In genomic region chr1:121184290-121185127, GRCh38 we compare ENCODE assay signal across 8 cellular contexts. TPM values are rescaled to one million over a fixed set of nuclear protein-coding genes. Genes with fewer than 3 reads are reported as not detected.
A peak's percentile ranks its signal among the peaks of the same experiment; 100 is the strongest.
DNase-seq lines count a peak whose midpoint lies in the region; ATAC-seq and TF ChIP-seq lines count a peak whose summit lies in the region.
"Not testable (repeated sequence)": the region's sequence is repeated elsewhere in the genome, so short reads cannot be mapped to it uniquely, and the experiment has no call there.

TSS of gene FAM72B (minus strand) at chr1:121184340. CDS start at chr1:121183489, 851 bp downstream.
TSS of gene SRGAP2C (plus strand) at chr1:121184975. CDS start at chr1:121187447, 2,472 bp downstream.

- H3K27ac ChIP-seq in SK-N-MC (peak within 1 kb of the TSS; percentile 46; the same call in 1 of the 2 replicates), gastroesophageal sphincter (peak within 1 kb of the TSS; percentile 19 to 90 (median 84))

- not testable (repeated sequence) for TF ChIP-seq CTCF in gastroesophageal sphincter (IDR thresholded peaks at IDR 0.05)

- H3K4me3 ChIP-seq in SK-N-MC (peak within 1 kb of the TSS; percentile 72), gastroesophageal sphincter (peak within 1 kb of the TSS; percentile 33 to 53)

- ATAC-seq in HG02588 (IDR thresholded peaks at IDR 0.05; ENCODE audit: unreplicated experiment) (peak; percentile 83), gastroesophageal sphincter (peak; percentile 91)

- H3K36me3 ChIP-seq in SK-N-MC (ENCODE audit: insufficient read depth, low read length); gastroesophageal sphincter: not testable (repeated sequence)

- WGBS in gastroesophageal sphincter (ENCODE audit: low coverage in 1 of 2), 2 donors: 0% methylated on average over 9 of the region's 54 CpGs; no CpG with 5 or more reads in 1 of the 2 donors

- not testable (repeated sequence) for H3K27me3 ChIP-seq in gastroesophageal sphincter

- peak; percentile 67 to 72 for TF ChIP-seq POLR2A in gastroesophageal sphincter (IDR thresholded peaks at IDR 0.05)

- H3K4me1 ChIP-seq in gastroesophageal sphincter: not testable (repeated sequence)

- H3K9ac ChIP-seq in SK-N-MC (ENCODE audit: insufficient read length): not testable (repeated sequence)

- not testable (repeated sequence) for TF ChIP-seq EP300 in gastroesophageal sphincter (IDR thresholded peaks at IDR 0.05)

- H3K9me3 ChIP-seq in SK-N-MC (ENCODE audit: low read depth, low read length); gastroesophageal sphincter: not testable (repeated sequence)

- peak; percentile 97 for DNase-seq in GF-D8 (lab: John Stamatoyannopoulos, UW)
- DNase-seq in NCI-H1092 (lab: John Stamatoyannopoulos, UW): peak; percentile 99
- DNase-seq in SK-N-MC (ENCODE audit: low read depth, low spot score): peak; percentile 94
- DNase-seq in activated naive CD4-positive, alpha-beta T cell (lab: John Stamatoyannopoulos, UW): peak; percentile 70 to 86 (median 81)
- DNase-seq in nucleus accumbens (lab: John Stamatoyannopoulos, UW): peak; percentile 30 to 100 (median 98)
- DNase-seq in superior temporal gyrus (ENCODE audit: extremely low spot score): peak; percentile 99

RNA-seq across cellular contexts. Expression of gene FAM72B, which starts in this region (rescaled TPM):
- 1 to 10 TPM in 1 of 4 donors, not detected in 3; 1.1 TPM for total RNA-seq in gastroesophageal sphincter

RNA-seq across cellular contexts. Expression of gene SRGAP2C, which starts in this region (rescaled TPM):
- 10 to 100 TPM; 18.8 to 41.1 (median 30.8) TPM for total RNA-seq in gastroesophageal sphincter

Comparison
In these comparisons a context has a peak if more than half of its experiments do, and no peak if none do; other contexts are left out.
1. Peak in every context shown above with its lines: DNase-seq, ATAC-seq, H3K4me3 ChIP-seq and H3K27ac ChIP-seq.